Comparison of ENCODE assay signal across 20 cellular contexts in the genomic region with DNA sequence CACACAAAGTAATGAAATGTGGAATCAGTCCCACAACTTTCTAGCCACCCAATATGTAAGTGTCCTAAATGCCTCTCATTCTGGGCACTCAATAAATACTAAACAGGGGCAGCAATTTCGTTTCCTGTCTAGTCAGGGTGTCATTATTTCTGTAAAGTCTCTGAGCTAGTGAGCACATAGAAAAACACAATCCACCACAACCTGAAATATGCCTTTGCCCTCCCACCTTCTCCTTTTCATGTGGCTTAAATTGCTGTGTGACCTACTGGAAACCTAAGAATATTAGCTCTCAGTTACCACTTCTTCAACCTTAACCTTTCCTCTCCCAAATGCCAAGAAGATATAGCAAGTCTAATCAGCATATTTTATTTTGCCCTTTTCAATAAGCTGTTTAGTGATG.
DNase-seq lines count a peak whose midpoint lies in the region; ATAC-seq and TF ChIP-seq lines count a peak whose summit lies in the region.
"Had no signal": no experiment of that assay in that cellular context is flagged by ENCODE, and none has a peak within 500 bp of the region (broad histone marks: within the 10 kb centered on the region; RNA-seq: fewer than 3 reads in every experiment).

No MANE protein-coding gene starts in this region.

- 11% methylated on average over 1 of the region's 1 CpG for WGBS in mammary epithelial cell (ENCODE audit: low coverage, missing lambda C conversion rate)
- WGBS in ovary, 3 donors = 49 to 71% (median 54%) methylated on average over 1 of the region's 1 CpG
- 60 to 87% (median 78%) methylated on average over 1 of the region's 1 CpG for WGBS in stomach, 5 donors

- no peak for TF ChIP-seq POLR2A in breast epithelium (IDR thresholded peaks at IDR 0.05)
- no peak for TF ChIP-seq POLR2A in ovary (IDR thresholded peaks at IDR 0.05)
- TF ChIP-seq POLR2A in stomach (IDR thresholded peaks at IDR 0.05) = no peak

- no peaks in the 10 kb centered on the region for H3K27me3 ChIP-seq in mammary epithelial cell (ENCODE audit: insufficient read depth, low read length)
- H3K27me3 ChIP-seq in breast epithelium = no peaks in the 10 kb centered on the region
- H3K27me3 ChIP-seq in neural progenitor cell = no peaks in the 10 kb centered on the region
- no peaks in the 10 kb centered on the region for H3K27me3 ChIP-seq in ovary
- no peaks in the 10 kb centered on the region for H3K27me3 ChIP-seq in stomach
- H3K27me3 ChIP-seq: BLaER1 had no signal

- in situ Hi-C loops in mammary epithelial cell (cut with MboI; ENCODE audit: low sequenced_read_pairs in 2 of 2) = no loop called here
- in situ Hi-C loops in GM13977 (cut with MboI; ENCODE audit: low pct_unique_long_range_greater_than_20kb, low sequenced_read_pairs, unreplicated experiment) = no loop called here

- no TSS peak for BruUV-seq in mammary epithelial cell (replicated peaks; lab: Mats Ljungman, UMichigan)

- H3K4me1 ChIP-seq in mammary epithelial cell (ENCODE audit: insufficient read depth, low read length) = no peaks in the 10 kb centered on the region
- H3K4me1 ChIP-seq in breast epithelium = peaks cover 0 to 9% of the 10 kb centered on the region in 2 donors
- H3K4me1 ChIP-seq in neural progenitor cell = peaks cover 28% of the 10 kb centered on the region
- peaks cover 9% of the 10 kb centered on the region for H3K4me1 ChIP-seq in ovary (ENCODE audit: insufficient read depth)
- peaks cover 8 to 28% (median 21%) of the 10 kb centered on the region in 4 donors for H3K4me1 ChIP-seq in stomach

- TF ChIP-seq CTCF in mammary epithelial cell (conservative IDR thresholded peaks at IDR 0.05 in 1 of 2, IDR thresholded peaks at IDR 0.05 in 1 of 2; ENCODE audit: extremely low read depth in 1 of 2, insufficient read depth in 1 of 2, low read depth in 1 of 2, low read length in 2 of 2) = no peak
- TF ChIP-seq CTCF in breast epithelium (IDR thresholded peaks at IDR 0.05) = no peak
- TF ChIP-seq CTCF in chondrocyte (IDR thresholded peaks at IDR 0.05) = no peak
- no peak for TF ChIP-seq CTCF in neural progenitor cell (IDR thresholded peaks at IDR 0.05)
- no peak for TF ChIP-seq CTCF in ovary (IDR thresholded peaks at IDR 0.05)
- TF ChIP-seq CTCF in GM13977 (IDR thresholded peaks at IDR 0.05; ENCODE audit: extremely low read depth, insufficient read depth, missing control alignments) = no peak
- no peak for TF ChIP-seq CTCF in stomach (IDR thresholded peaks at IDR 0.05)

- H3F3A ChIP-seq in neural progenitor cell (ENCODE audit: low read depth) = no peaks in the 10 kb centered on the region

- intact Hi-C loops in mammary epithelial cell (cut with micrococcal nuclease) = loop anchor here (10.0 kb wide), 1 partner anchor 305 kb away; no protein-coding TSS in a partner anchor
- intact Hi-C loops in breast epithelium (cut with DNase I; ENCODE audit: low total_unique reads) = no loop called here
- intact Hi-C loops in ovary (cut with DNase I) = no loop called here
- intact Hi-C loops in stomach (cut with DNase I; ENCODE audit: low total_unique reads) = no loop called here

- H3K4me3 ChIP-seq in mammary epithelial cell (replicated peaks in 1 of 3; ENCODE audit: insufficient read depth in 1 of 3, low read depth in 2 of 3, low read length in 3 of 3) (no peak overlapping the region), breast epithelium (no peak overlapping the region), neural progenitor cell (no peak overlapping the region), ovary (no peak overlapping the region), stomach (no peak overlapping the region)
- H3K4me3 ChIP-seq: BLaER1, GM23248 had no signal

- H3K4me1 Mint-ChIP-seq in chondrocyte (ENCODE audit: low read depth) (peaks cover 64% of the 10 kb centered on the region), neural progenitor cell (peaks cover 44% of the 10 kb centered on the region)

- no peak overlapping the region for H3K4me2 ChIP-seq in mammary epithelial cell (ENCODE audit: insufficient read depth, low read depth, low read length)
- H3K4me2 ChIP-seq in neural progenitor cell = no peak overlapping the region
- H3K4me2 ChIP-seq: BLaER1 had no signal

- DNase-seq in mammary epithelial cell (no peak), breast epithelium (ENCODE audit: low spot score in 2 of 2) (no peak), chondrocyte (ENCODE audit: low spot score) (no peak), neural progenitor cell (ENCODE audit: low spot score) (no peak), ovary (no peak), GM13977 (ENCODE audit: low spot score) (no peak), stomach (no peak)
- DNase-seq: CD8-positive, alpha-beta memory T cell; DMS79 treated with DMSO at 0.1 percent for 48 hours; GM23248; HCEC 1CT; Kasumi-1; NCI-H1417; NCI-H2029; NCI-H2171 treated with DMSO at 0.1 percent for 48 hours; NCI-H446 treated with DMSO at 0.1 percent for 48 hours had no signal

- TF ChIP-seq EP300 in ovary (IDR thresholded peaks at IDR 0.05) (no peak), stomach (IDR thresholded peaks at IDR 0.05) (no peak)

- CTCF ChIA-PET in mammary epithelial cell (lab: Charles Lee; ENCODE audit: low non-redundant PET) = no interaction called here

- H3K9ac ChIP-seq in mammary epithelial cell (ENCODE audit: insufficient read depth, low read length) (no peak overlapping the region), neural progenitor cell (no peak overlapping the region)
- H3K9ac ChIP-seq: BLaER1, GM23248 had no signal

- H3K36me3 Mint-ChIP-seq in chondrocyte (ENCODE audit: low read depth) (no peaks in the 10 kb centered on the region), neural progenitor cell (no peaks in the 10 kb centered on the region)
- H3K36me3 Mint-ChIP-seq: CD8-positive, alpha-beta memory T cell; IgD-negative memory B cell had no signal

- dilution Hi-C loops in mammary epithelial cell (cut with HindIII; ENCODE audit: low sequenced_read_pairs) = loop anchor here (5.0 kb wide), 2 partner anchors 53 to 88 kb away; no protein-coding TSS in a partner anchor

- peak overlapping the region; percentile 25 for H2AFZ ChIP-seq in mammary epithelial cell (ENCODE audit: low read depth, low read length)
- H2AFZ ChIP-seq in neural progenitor cell (replicated peaks) = no peak overlapping the region

- H3K27ac ChIP-seq in mammary epithelial cell (ENCODE audit: insufficient read depth, low read depth, low read length) (no peak overlapping the region), breast epithelium (peak overlapping the region in 1 of 2 donors; percentile 19), neural progenitor cell (no peak overlapping the region), ovary (no peak overlapping the region), stomach (no peak overlapping the region)
- H3K27ac ChIP-seq: BLaER1, GM23248 had no signal

- H3K27me3 Mint-ChIP-seq in chondrocyte (ENCODE audit: low read depth) (no peaks in the 10 kb centered on the region), neural progenitor cell (ENCODE audit: insufficient read depth, low read depth) (no peaks in the 10 kb centered on the region)
- H3K27me3 Mint-ChIP-seq: CD8-positive, alpha-beta memory T cell had no signal

- ATAC-seq in HG03045 (IDR thresholded peaks at IDR 0.05; ENCODE audit: unreplicated experiment) = no peak
- ATAC-seq: Panc1 had no signal

- H3K4me3 Mint-ChIP-seq in chondrocyte (ENCODE audit: unreplicated experiment) (no peak overlapping the region), neural progenitor cell (no peak overlapping the region)
- H3K4me3 Mint-ChIP-seq: CD8-positive, alpha-beta memory T cell; IgD-negative memory B cell had no signal

- peaks cover 3% of the 10 kb centered on the region for H3K9me3 Mint-ChIP-seq in chondrocyte (ENCODE audit: low read depth)
- no peaks in the 10 kb centered on the region for H3K9me3 Mint-ChIP-seq in neural progenitor cell
- H3K9me3 Mint-ChIP-seq: CD8-positive, alpha-beta memory T cell; IgD-negative memory B cell had no signal

- H3K9me3 ChIP-seq in mammary epithelial cell (replicated peaks; ENCODE audit: insufficient read depth, low read length) (no peaks in the 10 kb centered on the region), breast epithelium (no peaks in the 10 kb centered on the region), neural progenitor cell (ENCODE audit: low read depth) (no peaks in the 10 kb centered on the region), ovary (no peaks in the 10 kb centered on the region), stomach (no peaks in the 10 kb centered on the region)

- H3K27ac Mint-ChIP-seq in chondrocyte (ENCODE audit: unreplicated experiment) (peak overlapping the region; percentile 69), neural progenitor cell (peak overlapping the region; percentile 40)
- H3K27ac Mint-ChIP-seq: CD8-positive, alpha-beta memory T cell; IgD-negative memory B cell had no signal

- H3K79me2 ChIP-seq in mammary epithelial cell (ENCODE audit: insufficient read depth, low read length) = no peaks in the 10 kb centered on the region
- H3K79me2 ChIP-seq in neural progenitor cell (ENCODE audit: low read depth) = no peaks in the 10 kb centered on the region

- H3K36me3 ChIP-seq in mammary epithelial cell (ENCODE audit: insufficient read depth, low read length) (no peaks in the 10 kb centered on the region), breast epithelium (no peaks in the 10 kb centered on the region), neural progenitor cell (no peaks in the 10 kb centered on the region), ovary (no peaks in the 10 kb centered on the region), stomach (no peaks in the 10 kb centered on the region)
- H3K36me3 ChIP-seq: BLaER1 had no signal

- H4K20me1 ChIP-seq in mammary epithelial cell (ENCODE audit: insufficient read depth, low read length) = no peaks in the 10 kb centered on the region
- H4K20me1 ChIP-seq in neural progenitor cell (ENCODE audit: low read depth) = no peaks in the 10 kb centered on the region
- H4K20me1 ChIP-seq: BLaER1 had no signal
